In genomic region chr13:83883061-83883523, GRCh38 we compare ENCODE assay signal across 16 cellular contexts. TPM values are rescaled to one million over a fixed set of nuclear protein-coding genes. Genes with fewer than 3 reads are reported as not detected.
A peak's percentile ranks its signal among the peaks of the same experiment; 100 is the strongest.
DNase-seq lines count a peak whose midpoint lies in the region; ATAC-seq and TF ChIP-seq lines count a peak whose summit lies in the region.
"Had no signal": no experiment of that assay in that cellular context is flagged by ENCODE, and none has a peak within 500 bp of the region (broad histone marks: within the 10 kb centered on the region; RNA-seq: fewer than 3 reads in every experiment).

No MANE protein-coding gene starts in this region.

- H3K9ac ChIP-seq in HUES48 (ENCODE audit: low read depth, low read length) (no peak overlapping the region), iPS-18a (ENCODE audit: low read length) (peak overlapping the region; percentile 28)

- peaks cover 5% of the 10 kb centered on the region for H3K36me3 Mint-ChIP-seq in activated T-helper 17 cell treated with anti-CD3 and anti-CD28 coated beads, Interleukin-2, amount 50 U/mL, for 72 hours (ENCODE audit: low read depth)
- no peaks in the 10 kb centered on the region for H3K36me3 Mint-ChIP-seq in progenitor cell of endocrine pancreas (ENCODE audit: insufficient read depth)
- H3K36me3 Mint-ChIP-seq: memory B cell had no signal

- H3K36me3 ChIP-seq in HUES48 (ENCODE audit: control insufficient read depth, insufficient read depth, low read length): no peaks in the 10 kb centered on the region
- H3K36me3 ChIP-seq in iPS-18a (ENCODE audit: control insufficient read depth, low read depth, low read length): no peaks in the 10 kb centered on the region
- H3K36me3 ChIP-seq: gastroesophageal sphincter, right lobe of liver had no signal

- H3K4me3 Mint-ChIP-seq in activated T-helper 17 cell treated with anti-CD3 and anti-CD28 coated beads, Interleukin-2, amount 50 U/mL, for 72 hours: peak overlapping the region; percentile 28
- H3K4me3 Mint-ChIP-seq in progenitor cell of endocrine pancreas (ENCODE audit: low read depth): peak overlapping the region; percentile 8
- H3K4me3 Mint-ChIP-seq: memory B cell had no signal

- no peak for TF ChIP-seq CTCF in progenitor cell of endocrine pancreas (IDR thresholded peaks at IDR 0.05; ENCODE audit: unreplicated experiment)
- TF ChIP-seq CTCF in GM13976 (IDR thresholded peaks at IDR 0.05; ENCODE audit: borderline replicate concordance, control extremely low read depth, extremely low read depth, insufficient read depth, missing control alignments): no peak

- DNase-seq in progenitor cell of endocrine pancreas (ENCODE audit: low spot score, unreplicated experiment) (no peak), GM13976 (ENCODE audit: low spot score) (no peak), HUDEP-2 (lab: John Stamatoyannopoulos, UW; ENCODE audit: unreplicated experiment in 76 of 76) (no peak), activated gamma-delta T cell (lab: John Stamatoyannopoulos, UW) (no peak)
- DNase-seq: GOT3, NCI-H187 treated with DMSO at 0.1 percent for 48 hours, right lobe of liver, T1000 had no signal

- no peak overlapping the region for H3K27ac Mint-ChIP-seq in activated T-helper 17 cell treated with anti-CD3 and anti-CD28 coated beads, Interleukin-2, amount 50 U/mL, for 72 hours
- H3K27ac Mint-ChIP-seq in progenitor cell of endocrine pancreas: no peak overlapping the region
- H3K27ac Mint-ChIP-seq: memory B cell had no signal

- no peak for ATAC-seq in activated T-helper 17 cell treated with anti-CD3 and anti-CD28 coated beads, Interleukin-2, amount 50 U/mL, for 72 hours (replicated peaks)
- no peak for ATAC-seq in HG02840 (IDR thresholded peaks at IDR 0.05; ENCODE audit: low FRiP score, unreplicated experiment)
- ATAC-seq: gastroesophageal sphincter, K562, right lobe of liver had no signal

- H3K9me3 Mint-ChIP-seq in activated T-helper 17 cell treated with anti-CD3 and anti-CD28 coated beads, Interleukin-2, amount 50 U/mL, for 72 hours: no peaks in the 10 kb centered on the region
- no peaks in the 10 kb centered on the region for H3K9me3 Mint-ChIP-seq in progenitor cell of endocrine pancreas (ENCODE audit: low read depth)
- H3K9me3 Mint-ChIP-seq: memory B cell had no signal

- peaks cover 70% of the 10 kb centered on the region for H3K27me3 ChIP-seq in HUES48 (ENCODE audit: control insufficient read depth, insufficient read depth, low read length)
- H3K27me3 ChIP-seq in iPS-18a (ENCODE audit: control insufficient read depth, insufficient read depth, low read length): peaks cover 71% of the 10 kb centered on the region

- H3K4me1 ChIP-seq in HUES48 (ENCODE audit: control insufficient read depth, insufficient read depth, low read length) (peaks cover 36% of the 10 kb centered on the region), iPS-18a (ENCODE audit: control insufficient read depth, low read depth, low read length) (peaks cover 40% of the 10 kb centered on the region)
- H3K4me1 ChIP-seq: right lobe of liver had no signal

- no peaks in the 10 kb centered on the region for H3K9me3 ChIP-seq in HUES48 (ENCODE audit: control insufficient read depth, insufficient read depth, low read length)
- no peaks in the 10 kb centered on the region for H3K9me3 ChIP-seq in iPS-18a (ENCODE audit: control insufficient read depth, low read depth, low read length)
- H3K9me3 ChIP-seq: right lobe of liver had no signal

- H3K4me3 ChIP-seq in HUES48 (ENCODE audit: low read depth, low read length) (peak overlapping the region; percentile 71), iPS-18a (ENCODE audit: low read length) (peak overlapping the region; percentile 89)
- H3K4me3 ChIP-seq: gastroesophageal sphincter, K562, right lobe of liver had no signal

- peaks cover 11% of the 10 kb centered on the region for H3K4me1 Mint-ChIP-seq in activated T-helper 17 cell treated with anti-CD3 and anti-CD28 coated beads, Interleukin-2, amount 50 U/mL, for 72 hours
- peaks cover 9% of the 10 kb centered on the region for H3K4me1 Mint-ChIP-seq in progenitor cell of endocrine pancreas (ENCODE audit: low read depth)
- H3K4me1 Mint-ChIP-seq: memory B cell had no signal

- in situ Hi-C loops in GM13976 (cut with MboI; ENCODE audit: low sequenced_read_pairs, unreplicated experiment): no loop called here

- H3K27me3 Mint-ChIP-seq in activated T-helper 17 cell treated with anti-CD3 and anti-CD28 coated beads, Interleukin-2, amount 50 U/mL, for 72 hours: peaks cover 56% of the 10 kb centered on the region
- H3K27me3 Mint-ChIP-seq in progenitor cell of endocrine pancreas: peaks cover 70% of the 10 kb centered on the region

- H3K27ac ChIP-seq in HUES48 (ENCODE audit: low read depth, low read length): no peak overlapping the region
- no peak overlapping the region for H3K27ac ChIP-seq in iPS-18a (ENCODE audit: low read length)
- H3K27ac ChIP-seq: gastroesophageal sphincter, right lobe of liver had no signal

RNA-seq across cellular contexts. Expression of gene SLITRK1, which starts 0.8 kb away (rescaled TPM):
- total RNA-seq in activated T-helper 17 cell treated with anti-CD3 and anti-CD28 coated beads, Interleukin-2, amount 50 U/mL, for 72 hours: not detected
- 0.27 and 0.55 TPM in 2 replicates for total RNA-seq in progenitor cell of endocrine pancreas
- total RNA-seq: gastroesophageal sphincter, K562, right lobe of liver, subcutaneous adipose tissue had no signal
